In genomic region chr6:21023210-21023609, GRCh38 we compare ENCODE assay signal across 1 cellular context.
TF ChIP-seq lines count a peak whose summit lies in the region.

No MANE protein-coding gene starts in this region.

TF ChIP-seq in GM12878, 131 proteins besides CTCF, POLR2A, EP300 and RAD21 (continued from another document):
- TF ChIP-seq BHLHE40 (IDR thresholded peaks at IDR 0.05; ENCODE audit: borderline replicate concordance in 1 of 2, low read depth in 2 of 2, low read length in 1 of 2): no peak
- no peak for TF ChIP-seq TAF1 (IDR thresholded peaks at IDR 0.05; ENCODE audit: borderline replicate concordance, low read depth, low read length)
- TF ChIP-seq ESRRA (IDR thresholded peaks at IDR 0.05; ENCODE audit: low read length): peak; percentile 79; the same call in 1 of the 2 replicates
- no peak for TF ChIP-seq SMC3 (IDR thresholded peaks at IDR 0.05; ENCODE audit: borderline replicate concordance, low read length)
- no peak for TF ChIP-seq E2F4 (IDR thresholded peaks at IDR 0.05; ENCODE audit: low read depth, low read length)
- no peak for TF ChIP-seq SMAD5 (IDR thresholded peaks at IDR 0.05; ENCODE audit: low read depth)
- TF ChIP-seq NR2C1 (IDR thresholded peaks at IDR 0.05): no peak
- 0 out of 2 replicates have a peak, but pooled peaks have one; percentile 7 for TF ChIP-seq RUNX3 (IDR thresholded peaks at IDR 0.05; ENCODE audit: low read length)
- no peak for TF ChIP-seq POU2F2 (IDR thresholded peaks at IDR 0.05; ENCODE audit: borderline replicate concordance, low read depth, low read length)
TF ChIP-seq in GM12878: peak in this region for 4.
